ENCODE assay signal across 7 cellular contexts in genomic region chr1:153775432-153776311, GRCh38. TPM values are rescaled to one million over a fixed set of nuclear protein-coding genes. Genes with fewer than 3 reads are reported as not detected.
DNase-seq lines count a peak whose midpoint lies in the region; ATAC-seq, FAIRE-seq and TF ChIP-seq lines count a peak whose summit lies in the region.

No MANE protein-coding gene starts in this region.

- H3K4me1 ChIP-seq in OCI-LY3 (ENCODE audit: low read length), result peaks cover 12% of the 10 kb centered on the region; the same call in 1 of the 2 replicates
- H3K4me1 ChIP-seq in neutrophil (ENCODE audit: control insufficient read depth in 1 of 2, insufficient read depth in 1 of 2, low read depth in 1 of 2, low read length in 1 of 2), result peaks cover 68 to 73% of the 10 kb centered on the region in 2 experiments
- peaks cover 13 to 57% of the 10 kb centered on the region in 2 donors for H3K4me1 ChIP-seq in thyroid gland

- peak; percentile 1 to 52 for TF ChIP-seq POLR2A in thyroid gland (IDR thresholded peaks at IDR 0.05)

- H3K9ac ChIP-seq in OCI-LY3 (ENCODE audit: low read length), result peak overlapping the region; percentile 53

- H3K27ac Mint-ChIP-seq in activated T-helper 17 cell treated with anti-CD3 and anti-CD28 coated beads, Interleukin-2, amount 50 U/mL, for 72 hours, result no peak overlapping the region

- H3K9me3 Mint-ChIP-seq in activated T-helper 17 cell treated with anti-CD3 and anti-CD28 coated beads, Interleukin-2, amount 50 U/mL, for 72 hours, result no peaks in the 10 kb centered on the region

- no peaks in the 10 kb centered on the region for H4K20me1 ChIP-seq in OCI-LY3 (ENCODE audit: insufficient read depth, low read length)

- no peaks in the 10 kb centered on the region for H3K79me2 ChIP-seq in OCI-LY3 (ENCODE audit: low read length)

- ATAC-seq in GM18907 (IDR thresholded peaks at IDR 0.05; ENCODE audit: unreplicated experiment), result peak; percentile 53
- ATAC-seq in activated T-helper 17 cell treated with anti-CD3 and anti-CD28 coated beads, Interleukin-2, amount 50 U/mL, for 72 hours (replicated peaks), result peak; percentile 78

- peaks cover 4% of the 10 kb centered on the region for H3K4me1 Mint-ChIP-seq in activated T-helper 17 cell treated with anti-CD3 and anti-CD28 coated beads, Interleukin-2, amount 50 U/mL, for 72 hours

- intact Hi-C loops in thyroid gland (cut with DNase I), result no loop called here

- H3K4me3 ChIP-seq in OCI-LY3 (ENCODE audit: low read length), result peak overlapping the region; percentile 81
- H3K4me3 ChIP-seq in neutrophil (ENCODE audit: low read depth in 1 of 2, low read length in 1 of 2), result peak overlapping the region; percentile 79 to 81
- peak overlapping the region; percentile 6 to 68 (median 58) for H3K4me3 ChIP-seq in thyroid gland (replicated peaks in 1 of 3)

- WGBS in thyroid gland, 2 donors, result 0 to 1% methylated on average over 8 to 27 of the region's 83 CpGs

- H3K4me3 Mint-ChIP-seq in activated T-helper 17 cell treated with anti-CD3 and anti-CD28 coated beads, Interleukin-2, amount 50 U/mL, for 72 hours, result peak overlapping the region; percentile 82

- no peak for TF ChIP-seq CTCF in OCI-LY3 (IDR thresholded peaks at IDR 0.05; ENCODE audit: low read depth, low read length)
- no peak for TF ChIP-seq CTCF in neutrophil (IDR thresholded peaks at IDR 0.05)
- TF ChIP-seq CTCF in thyroid gland (IDR thresholded peaks at IDR 0.05), result peak in 1 of 6 experiments; percentile 12

- H3K27me3 Mint-ChIP-seq in activated T-helper 17 cell treated with anti-CD3 and anti-CD28 coated beads, Interleukin-2, amount 50 U/mL, for 72 hours, result no peaks in the 10 kb centered on the region

- H3K27ac ChIP-seq in OCI-LY3 (ENCODE audit: low read length) (no peak overlapping the region), neutrophil (peak overlapping the region; percentile 83), thyroid gland (peak overlapping the region; percentile 55 to 73 (median 62))

- H3K36me3 ChIP-seq in OCI-LY3 (replicated peaks; ENCODE audit: low read depth, low read length), result peaks cover 32% of the 10 kb centered on the region
- peaks cover 31% of the 10 kb centered on the region for H3K36me3 ChIP-seq in neutrophil
- peaks cover 12 to 14% of the 10 kb centered on the region in 2 donors for H3K36me3 ChIP-seq in thyroid gland

- H3K4me2 ChIP-seq in OCI-LY3 (ENCODE audit: low read length), result peak overlapping the region; percentile 67

- no peaks in the 10 kb centered on the region for H3K9me3 ChIP-seq in OCI-LY3 (ENCODE audit: insufficient read depth, low read length)
- H3K9me3 ChIP-seq in neutrophil, result no peaks in the 10 kb centered on the region
- no peaks in the 10 kb centered on the region for H3K9me3 ChIP-seq in thyroid gland

- H3K27me3 ChIP-seq in OCI-LY3 (ENCODE audit: low read depth, low read length) (no peaks in the 10 kb centered on the region), neutrophil (no peaks in the 10 kb centered on the region), thyroid gland (no peaks in the 10 kb centered on the region)

- peak; percentile 26 for FAIRE-seq in HTR-8/SVneo (lab: Jason Lieb, UNC)

- DNase-seq in HTR-8/SVneo (ENCODE audit: insufficient read length, low spot score), result peak; percentile 57
- peak; percentile 34 for DNase-seq in fibroblast of the conjunctiva (ENCODE audit: low read depth)
- peak; percentile 80 to 84 for DNase-seq in thyroid gland

- peak overlapping the region; percentile 52; the same call in 1 of the 2 replicates for H2AFZ ChIP-seq in OCI-LY3 (ENCODE audit: low read depth, low read length)

- H3K36me3 Mint-ChIP-seq in activated T-helper 17 cell treated with anti-CD3 and anti-CD28 coated beads, Interleukin-2, amount 50 U/mL, for 72 hours (ENCODE audit: low read depth), result peaks cover 30% of the 10 kb centered on the region

RNA-seq across cellular contexts. Expression of gene SLC27A3, which starts 0.5 kb away (rescaled TPM):
- total RNA-seq in activated T-helper 17 cell treated with anti-CD3 and anti-CD28 coated beads, Interleukin-2, amount 50 U/mL, for 72 hours, result 1 to 10 TPM; 9.7 to 9.8 TPM
- 10 to 100 TPM; 14.4 to 32.5 (median 23.2) TPM for total RNA-seq in thyroid gland

RNA-seq across cellular contexts. Expression of gene INTS3, which starts 47.8 kb away (rescaled TPM):
- 100 to 1,000 TPM in 1 of 2 donors, 10 to 100 TPM in 1; 49.5 to 103 TPM for total RNA-seq in activated T-helper 17 cell treated with anti-CD3 and anti-CD28 coated beads, Interleukin-2, amount 50 U/mL, for 72 hours
- 10 to 100 TPM; 50.0 to 60.9 (median 56.3) TPM for total RNA-seq in thyroid gland
